In genomic region chr19:21484631-21485030, GRCh38 we compare ENCODE assay signal across 15 cellular contexts.
"Had no signal": no experiment of that assay in that cellular context is flagged by ENCODE, and none has a peak within 500 bp of the region (broad histone marks: within the 10 kb centered on the region; RNA-seq: fewer than 3 reads in every experiment).

No MANE protein-coding gene starts in this region.

- H3K4me1 Mint-ChIP-seq: activated CD4-positive, alpha-beta T cell treated with anti-CD3 and anti-CD28 coated beads for 36 hours; activated CD4-positive, alpha-beta T cell treated with anti-CD3 and anti-CD28 coated beads, Interleukin-2, amount 10 ng/mL, durations not matched to agents 24 days and 14 days; activated CD8-positive, alpha-beta memory T cell treated with anti-CD3 and anti-CD28 coated beads, Interleukin-2, amount 10 ng/mL, durations not matched to agents 7 days and 5 days; activated naive CD8-positive, alpha-beta T cell treated with anti-CD3 and anti-CD28 coated beads for 36 hours; activated naive CD8-positive, alpha-beta T cell treated with anti-CD3 and anti-CD28 coated beads, Interleukin-2, amount 50 U/mL, for 24 hours had no signal

- H3K9me3 ChIP-seq: adrenal gland, body of pancreas had no signal

- H3K27me3 ChIP-seq: adrenal gland, body of pancreas had no signal

- H3K36me3 Mint-ChIP-seq: activated CD4-positive, alpha-beta memory T cell treated with anti-CD3 and anti-CD28 coated beads for 36 hours had no signal

- H3K36me3 ChIP-seq: adrenal gland had no signal

- H3K27me3 Mint-ChIP-seq: activated CD4-positive, alpha-beta memory T cell treated with anti-CD3 and anti-CD28 coated beads for 36 hours; activated CD4-positive, alpha-beta T cell treated with anti-CD3 and anti-CD28 coated beads for 36 hours; activated CD4-positive, alpha-beta T cell treated with anti-CD3 and anti-CD28 coated beads, Interleukin-2, amount 10 ng/mL, durations not matched to agents 24 days and 14 days; activated CD8-positive, alpha-beta memory T cell treated with anti-CD3 and anti-CD28 coated beads, Interleukin-2, amount 10 ng/mL, durations not matched to agents 7 days and 5 days; activated naive CD8-positive, alpha-beta T cell treated with anti-CD3 and anti-CD28 coated beads for 36 hours; activated T-cell treated with anti-CD3 and anti-CD28 coated beads, Interleukin-2, amount 50 U/mL, for 24 hours; T-helper 17 cell had no signal

- H3K27ac ChIP-seq: adrenal gland, body of pancreas had no signal

- DNase-seq: cortex of kidney, T1000 had no signal

- H3K9me3 Mint-ChIP-seq: activated CD4-positive, alpha-beta memory T cell treated with anti-CD3 and anti-CD28 coated beads for 36 hours; activated T-cell treated with anti-CD3 and anti-CD28 coated beads, Interleukin-2, amount 50 U/mL, for 24 hours had no signal

- H3K27ac Mint-ChIP-seq: activated CD4-positive, alpha-beta memory T cell treated with anti-CD3 and anti-CD28 coated beads for 36 hours; activated CD4-positive, alpha-beta T cell treated with anti-CD3 and anti-CD28 coated beads for 36 hours; activated CD4-positive, alpha-beta T cell treated with anti-CD3 and anti-CD28 coated beads, Interleukin-2, amount 10 ng/mL, durations not matched to agents 24 days and 14 days; activated CD8-positive, alpha-beta memory T cell treated with anti-CD3 and anti-CD28 coated beads, Interleukin-2, amount 10 ng/mL, durations not matched to agents 7 days and 5 days; activated CD8-positive, alpha-beta T cell treated with anti-CD3 and anti-CD28 coated beads, Interleukin-2, amount 10 ng/mL, durations not matched to agents 7 days and 5 days; activated naive CD8-positive, alpha-beta T cell treated with anti-CD3 and anti-CD28 coated beads for 36 hours; activated naive CD8-positive, alpha-beta T cell treated with anti-CD3 and anti-CD28 coated beads, Interleukin-2, amount 50 U/mL, for 24 hours; activated T-cell treated with anti-CD3 and anti-CD28 coated beads, Interleukin-2, amount 50 U/mL, for 24 hours; activated T-cell treated with anti-CD3 and anti-CD28 coated beads, Interleukin-2, amount 50 U/mL, for 72 hours; T-helper 17 cell; T-helper 2 cell treated with Interferon-gamma antibody and Interleukin-4, amounts not matched to agents 5 μg/mL and 100 μg/mL, for 36 hours had no signal

- H3K4me1 ChIP-seq: adrenal gland had no signal

- H3K4me3 ChIP-seq: adrenal gland, body of pancreas had no signal

- ATAC-seq: activated CD8-positive, alpha-beta T cell treated with anti-CD3 and anti-CD28 coated beads, Interleukin-2, amount 10 ng/mL, durations not matched to agents 7 days and 5 days had no signal

- H3K4me3 Mint-ChIP-seq: activated CD4-positive, alpha-beta memory T cell treated with anti-CD3 and anti-CD28 coated beads for 36 hours; activated CD4-positive, alpha-beta T cell treated with anti-CD3 and anti-CD28 coated beads for 36 hours; activated CD4-positive, alpha-beta T cell treated with anti-CD3 and anti-CD28 coated beads, Interleukin-2, amount 10 ng/mL, durations not matched to agents 24 days and 14 days; activated CD8-positive, alpha-beta memory T cell treated with anti-CD3 and anti-CD28 coated beads, Interleukin-2, amount 10 ng/mL, durations not matched to agents 7 days and 5 days; activated CD8-positive, alpha-beta T cell treated with anti-CD3 and anti-CD28 coated beads, Interleukin-2, amount 10 ng/mL, durations not matched to agents 7 days and 5 days; activated naive CD8-positive, alpha-beta T cell treated with anti-CD3 and anti-CD28 coated beads, Interleukin-2, amount 50 U/mL, for 24 hours; activated T-cell treated with anti-CD3 and anti-CD28 coated beads, Interleukin-2, amount 50 U/mL, for 24 hours; activated T-cell treated with anti-CD3 and anti-CD28 coated beads, Interleukin-2, amount 50 U/mL, for 72 hours; T-helper 17 cell; T-helper 2 cell treated with Interferon-gamma antibody and Interleukin-4, amounts not matched to agents 5 μg/mL and 100 μg/mL, for 36 hours had no signal
